1 cellular context compared by ENCODE assay signal in the genomic region with DNA sequence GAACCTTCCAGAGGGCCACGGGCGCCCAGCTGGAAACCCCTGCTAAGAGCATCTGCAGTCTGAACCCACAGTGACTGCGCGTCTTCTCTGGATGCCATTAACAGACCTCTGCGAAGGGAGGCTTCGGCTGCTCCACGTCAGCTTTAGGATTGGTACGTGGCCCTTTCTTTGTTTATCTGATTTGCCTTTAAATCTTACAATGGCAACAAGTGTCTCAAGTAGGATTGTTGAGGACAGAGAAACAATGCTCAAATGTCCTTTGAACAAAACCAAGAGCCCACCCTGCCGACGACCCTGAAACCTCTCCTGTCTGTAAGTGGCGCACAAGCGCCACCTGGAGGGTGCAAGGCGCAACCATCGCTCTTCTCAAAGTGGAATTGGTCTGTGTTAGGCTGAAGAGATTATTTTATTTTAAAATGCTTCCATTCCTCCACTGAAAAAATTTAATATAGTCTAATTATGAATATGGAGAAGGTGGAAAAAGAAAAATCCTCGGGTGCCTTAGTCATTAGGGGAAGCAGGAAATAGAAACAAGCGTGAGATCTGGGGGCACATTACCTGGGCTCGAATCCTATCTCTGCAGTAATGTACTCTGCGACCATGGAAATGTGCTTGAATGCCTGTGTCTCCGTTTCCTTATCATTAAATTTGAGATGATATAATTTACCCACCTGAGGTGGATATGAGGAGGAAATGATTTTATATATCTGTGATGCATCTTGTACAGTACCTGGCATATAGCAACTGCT.
TF ChIP-seq lines count a peak whose summit lies in the region.

No MANE protein-coding gene starts in this region.

TF ChIP-seq in WTC11, 78 proteins besides CTCF, POLR2A, EP300 and RAD21 (continued from another document):
- TF ChIP-seq, protein P1, sequence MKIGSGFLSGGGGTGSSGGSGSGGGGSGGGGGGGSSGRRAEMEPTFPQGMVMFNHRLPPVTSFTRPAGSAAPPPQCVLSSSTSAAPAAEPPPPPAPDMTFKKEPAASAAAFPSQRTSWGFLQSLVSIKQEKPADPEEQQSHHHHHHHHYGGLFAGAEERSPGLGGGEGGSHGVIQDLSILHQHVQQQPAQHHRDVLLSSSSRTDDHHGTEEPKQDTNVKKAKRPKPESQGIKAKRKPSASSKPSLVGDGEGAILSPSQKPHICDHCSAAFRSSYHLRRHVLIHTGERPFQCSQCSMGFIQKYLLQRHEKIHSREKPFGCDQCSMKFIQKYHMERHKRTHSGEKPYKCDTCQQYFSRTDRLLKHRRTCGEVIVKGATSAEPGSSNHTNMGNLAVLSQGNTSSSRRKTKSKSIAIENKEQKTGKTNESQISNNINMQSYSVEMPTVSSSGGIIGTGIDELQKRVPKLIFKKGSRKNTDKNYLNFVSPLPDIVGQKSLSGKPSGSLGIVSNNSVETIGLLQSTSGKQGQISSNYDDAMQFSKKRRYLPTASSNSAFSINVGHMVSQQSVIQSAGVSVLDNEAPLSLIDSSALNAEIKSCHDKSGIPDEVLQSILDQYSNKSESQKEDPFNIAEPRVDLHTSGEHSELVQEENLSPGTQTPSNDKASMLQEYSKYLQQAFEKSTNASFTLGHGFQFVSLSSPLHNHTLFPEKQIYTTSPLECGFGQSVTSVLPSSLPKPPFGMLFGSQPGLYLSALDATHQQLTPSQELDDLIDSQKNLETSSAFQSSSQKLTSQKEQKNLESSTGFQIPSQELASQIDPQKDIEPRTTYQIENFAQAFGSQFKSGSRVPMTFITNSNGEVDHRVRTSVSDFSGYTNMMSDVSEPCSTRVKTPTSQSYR (CRISPR knock-in tag; IDR thresholded peaks at IDR 0.05) = no peak
- TF ChIP-seq NR2C2 (CRISPR knock-in tag; IDR thresholded peaks at IDR 0.05) (no peak), ETV6 (CRISPR knock-in tag; IDR thresholded peaks at IDR 0.05) (no peak), MYBL2 (CRISPR knock-in tag; IDR thresholded peaks at IDR 0.05) (no peak), ZNF121 (CRISPR knock-in tag; IDR thresholded peaks at IDR 0.05) (no peak), JUN (CRISPR knock-in tag; IDR thresholded peaks at IDR 0.05) (no peak), ZBTB21 (CRISPR knock-in tag; IDR thresholded peaks at IDR 0.05; ENCODE audit: borderline replicate concordance) (no peak), GABPB1 (CRISPR knock-in tag; IDR thresholded peaks at IDR 0.05) (no peak)
- TF ChIP-seq, protein P2, sequence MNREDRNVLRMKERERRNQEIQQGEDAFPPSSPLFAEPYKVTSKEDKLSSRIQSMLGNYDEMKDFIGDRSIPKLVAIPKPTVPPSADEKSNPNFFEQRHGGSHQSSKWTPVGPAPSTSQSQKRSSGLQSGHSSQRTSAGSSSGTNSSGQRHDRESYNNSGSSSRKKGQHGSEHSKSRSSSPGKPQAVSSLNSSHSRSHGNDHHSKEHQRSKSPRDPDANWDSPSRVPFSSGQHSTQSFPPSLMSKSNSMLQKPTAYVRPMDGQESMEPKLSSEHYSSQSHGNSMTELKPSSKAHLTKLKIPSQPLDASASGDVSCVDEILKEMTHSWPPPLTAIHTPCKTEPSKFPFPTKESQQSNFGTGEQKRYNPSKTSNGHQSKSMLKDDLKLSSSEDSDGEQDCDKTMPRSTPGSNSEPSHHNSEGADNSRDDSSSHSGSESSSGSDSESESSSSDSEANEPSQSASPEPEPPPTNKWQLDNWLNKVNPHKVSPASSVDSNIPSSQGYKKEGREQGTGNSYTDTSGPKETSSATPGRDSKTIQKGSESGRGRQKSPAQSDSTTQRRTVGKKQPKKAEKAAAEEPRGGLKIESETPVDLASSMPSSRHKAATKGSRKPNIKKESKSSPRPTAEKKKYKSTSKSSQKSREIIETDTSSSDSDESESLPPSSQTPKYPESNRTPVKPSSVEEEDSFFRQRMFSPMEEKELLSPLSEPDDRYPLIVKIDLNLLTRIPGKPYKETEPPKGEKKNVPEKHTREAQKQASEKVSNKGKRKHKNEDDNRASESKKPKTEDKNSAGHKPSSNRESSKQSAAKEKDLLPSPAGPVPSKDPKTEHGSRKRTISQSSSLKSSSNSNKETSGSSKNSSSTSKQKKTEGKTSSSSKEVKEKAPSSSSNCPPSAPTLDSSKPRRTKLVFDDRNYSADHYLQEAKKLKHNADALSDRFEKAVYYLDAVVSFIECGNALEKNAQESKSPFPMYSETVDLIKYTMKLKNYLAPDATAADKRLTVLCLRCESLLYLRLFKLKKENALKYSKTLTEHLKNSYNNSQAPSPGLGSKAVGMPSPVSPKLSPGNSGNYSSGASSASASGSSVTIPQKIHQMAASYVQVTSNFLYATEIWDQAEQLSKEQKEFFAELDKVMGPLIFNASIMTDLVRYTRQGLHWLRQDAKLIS (CRISPR knock-in tag; IDR thresholded peaks at IDR 0.05; ENCODE audit: borderline replicate concordance) = no peak
- TF ChIP-seq, protein P3, sequence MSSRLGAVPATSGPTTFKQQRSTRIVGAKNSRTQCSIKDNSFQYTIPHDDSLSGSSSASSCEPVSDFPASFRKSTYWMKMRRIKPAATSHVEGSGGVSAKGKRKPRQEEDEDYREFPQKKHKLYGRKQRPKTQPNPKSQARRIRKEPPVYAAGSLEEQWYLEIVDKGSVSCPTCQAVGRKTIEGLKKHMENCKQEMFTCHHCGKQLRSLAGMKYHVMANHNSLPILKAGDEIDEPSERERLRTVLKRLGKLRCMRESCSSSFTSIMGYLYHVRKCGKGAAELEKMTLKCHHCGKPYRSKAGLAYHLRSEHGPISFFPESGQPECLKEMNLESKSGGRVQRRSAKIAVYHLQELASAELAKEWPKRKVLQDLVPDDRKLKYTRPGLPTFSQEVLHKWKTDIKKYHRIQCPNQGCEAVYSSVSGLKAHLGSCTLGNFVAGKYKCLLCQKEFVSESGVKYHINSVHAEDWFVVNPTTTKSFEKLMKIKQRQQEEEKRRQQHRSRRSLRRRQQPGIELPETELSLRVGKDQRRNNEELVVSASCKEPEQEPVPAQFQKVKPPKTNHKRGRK (CRISPR knock-in tag; IDR thresholded peaks at IDR 0.05; ENCODE audit: borderline replicate concordance) = no peak
- TF ChIP-seq, protein P4, sequence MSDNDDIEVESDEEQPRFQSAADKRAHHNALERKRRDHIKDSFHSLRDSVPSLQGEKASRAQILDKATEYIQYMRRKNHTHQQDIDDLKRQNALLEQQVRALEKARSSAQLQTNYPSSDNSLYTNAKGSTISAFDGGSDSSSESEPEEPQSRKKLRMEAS (CRISPR knock-in tag; IDR thresholded peaks at IDR 0.05) = no peak
- TF ChIP-seq, protein P5, sequence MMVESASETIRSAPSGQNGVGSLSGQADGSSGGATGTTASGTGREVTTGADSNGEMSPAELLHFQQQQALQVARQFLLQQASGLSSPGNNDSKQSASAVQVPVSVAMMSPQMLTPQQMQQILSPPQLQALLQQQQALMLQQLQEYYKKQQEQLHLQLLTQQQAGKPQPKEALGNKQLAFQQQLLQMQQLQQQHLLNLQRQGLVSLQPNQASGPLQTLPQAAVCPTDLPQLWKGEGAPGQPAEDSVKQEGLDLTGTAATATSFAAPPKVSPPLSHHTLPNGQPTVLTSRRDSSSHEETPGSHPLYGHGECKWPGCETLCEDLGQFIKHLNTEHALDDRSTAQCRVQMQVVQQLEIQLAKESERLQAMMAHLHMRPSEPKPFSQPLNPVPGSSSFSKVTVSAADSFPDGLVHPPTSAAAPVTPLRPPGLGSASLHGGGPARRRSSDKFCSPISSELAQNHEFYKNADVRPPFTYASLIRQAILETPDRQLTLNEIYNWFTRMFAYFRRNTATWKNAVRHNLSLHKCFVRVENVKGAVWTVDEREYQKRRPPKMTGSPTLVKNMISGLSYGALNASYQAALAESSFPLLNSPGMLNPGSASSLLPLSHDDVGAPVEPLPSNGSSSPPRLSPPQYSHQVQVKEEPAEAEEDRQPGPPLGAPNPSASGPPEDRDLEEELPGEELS (CRISPR knock-in tag; IDR thresholded peaks at IDR 0.05) = no peak
